Comparison of ENCODE assay signal across 10 cellular contexts in the genomic region with DNA sequence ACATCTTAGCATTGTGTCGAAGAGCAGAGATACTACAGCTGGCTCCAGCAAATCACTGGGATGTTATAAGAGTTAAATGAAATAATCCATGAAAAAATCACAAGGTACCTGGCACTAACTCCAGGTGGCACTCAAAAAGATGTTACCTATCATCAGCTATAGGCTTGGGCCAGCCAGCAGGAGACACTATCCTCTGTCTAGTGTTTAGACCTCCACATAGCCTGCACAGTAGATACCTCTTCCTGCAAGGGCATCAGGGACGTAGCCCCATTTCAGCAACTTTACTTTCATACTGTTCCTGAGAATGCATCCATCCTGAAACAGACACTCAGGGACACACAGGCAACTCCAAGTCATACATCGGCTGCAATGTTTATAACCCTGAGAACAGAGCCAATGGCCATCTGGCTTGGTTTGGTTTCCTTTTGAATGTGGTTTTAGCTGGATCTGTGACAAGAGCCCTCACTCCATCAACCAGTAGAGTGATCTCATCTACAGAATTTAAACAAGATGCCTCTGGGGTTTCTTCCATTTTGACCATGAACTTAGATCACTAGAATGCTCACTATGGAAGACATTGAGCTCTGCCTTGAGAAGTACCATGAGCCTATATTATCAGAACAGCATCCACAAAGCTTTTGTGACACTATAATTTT.
DNase-seq lines count a peak whose midpoint lies in the region; ATAC-seq and TF ChIP-seq lines count a peak whose summit lies in the region.
"Had no signal": no experiment of that assay in that cellular context is flagged by ENCODE, and none has a peak within 500 bp of the region (broad histone marks: within the 10 kb centered on the region; RNA-seq: fewer than 3 reads in every experiment).

No MANE protein-coding gene starts in this region.

- DNase-seq in cerebellar cortex (ENCODE audit: low spot score) = peak; percentile 43
- DNase-seq in skeletal muscle cell (ENCODE audit: low read depth) = peak; percentile 87
- no peak for DNase-seq in RPMI8226
- DNase-seq in kidney tubule cell (ENCODE audit: low spot score) = no peak
- no peak for DNase-seq in stimulated activated CD4-positive, alpha-beta T cell treated with anti-CD3 and anti-CD28 coated beads, Interleukin-2, amount 100 ng/mL, for 48 hours
- DNase-seq: trophoblast cell had no signal

- no peak for TF ChIP-seq POLR2A in gastroesophageal sphincter (IDR thresholded peaks at IDR 0.05)

- no peaks in the 10 kb centered on the region for H3K27me3 ChIP-seq in gastroesophageal sphincter

- no peak for TF ChIP-seq CTCF in gastroesophageal sphincter (IDR thresholded peaks at IDR 0.05)

- H3K9me3 ChIP-seq in gastroesophageal sphincter = no peaks in the 10 kb centered on the region

- no peak for TF ChIP-seq EP300 in gastroesophageal sphincter (IDR thresholded peaks at IDR 0.05)

- ATAC-seq in GM18867 (IDR thresholded peaks at IDR 0.05; ENCODE audit: unreplicated experiment) (peak; percentile 69), HG03442 (IDR thresholded peaks at IDR 0.05; ENCODE audit: unreplicated experiment) (peak; percentile 57), gastroesophageal sphincter (no peak)
- ATAC-seq: GM12878 had no signal

- H3K27ac ChIP-seq in gastroesophageal sphincter = no peak overlapping the region

- H3K36me3 ChIP-seq in gastroesophageal sphincter = peaks cover 0 to 64% of the 10 kb centered on the region in 2 donors

- peaks cover 0 to 26% (median 0%) of the 10 kb centered on the region in 3 donors for H3K4me1 ChIP-seq in gastroesophageal sphincter

- 52 to 60% methylated on average over 2 to 3 of the region's 3 CpGs for WGBS in gastroesophageal sphincter (ENCODE audit: low coverage in 1 of 2), 2 donors

- H3K4me3 ChIP-seq in skeletal muscle cell (ENCODE audit: low read depth, low read length) = no peak overlapping the region
- H3K4me3 ChIP-seq in gastroesophageal sphincter = no peak overlapping the region
- H3K4me3 ChIP-seq: GM12878 had no signal

Comparison
In these comparisons a context has a peak if more than half of its experiments do, and no peak if none do; other contexts are left out.
1. DNase-seq: peak in cerebellar cortex (single experiment) and skeletal muscle cell (single experiment); none in RPMI8226 (single experiment), kidney tubule cell (single experiment) and stimulated activated CD4-positive, alpha-beta T cell treated with anti-CD3 and anti-CD28 coated beads, Interleukin-2, amount 100 ng/mL, for 48 hours (0 of 2).